In genomic region chr10:73934074-73934473, GRCh38 we compare ENCODE assay signal across 30 cellular contexts. TPM values are rescaled to one million over a fixed set of nuclear protein-coding genes. Genes with fewer than 3 reads are reported as not detected.
"Had no signal": no experiment of that assay in that cellular context is flagged by ENCODE, and none has a peak within 500 bp of the region (broad histone marks: within the 10 kb centered on the region; RNA-seq: fewer than 3 reads in every experiment).

No MANE protein-coding gene starts in this region.

- H3K27ac ChIP-seq: gastrocnemius medialis, hepatocyte, parathyroid adenoma, psoas muscle, sigmoid colon, thyroid gland, upper lobe of left lung, vagina had no signal

- H3K9me3 Mint-ChIP-seq: activated naive CD4-positive, alpha-beta T cell treated with anti-CD3 and anti-CD28 coated beads, Interleukin-2, amount 50 U/mL, for 24 hours; activated naive CD8-positive, alpha-beta T cell treated with anti-CD3 and anti-CD28 coated beads, Interleukin-2, amount 50 U/mL, for 24 hours; activated T-helper 2 cell treated with anti-CD3 and anti-CD28 coated beads, Interferon-gamma antibody, Interleukin-2, Interleukin-4, amounts not matched to agents 10 μg/mL and 5 μg/mL and 100 μg/mL, durations not matched to agents 14 hours and 24 hours and 36 hours; mesothelial cell of epicardium; naive thymus-derived CD4-positive, alpha-beta T cell; stimulated activated memory B cell treated with anti-CD40 and anti-IgM and Interleukin-4, amounts not matched to agents 10 μg/mL and 1 μg/mL and 100 μg/mL, for 72 hours; stimulated activated naive CD8-positive, alpha-beta T cell treated with anti-CD3 and anti-CD28 coated beads, Interleukin-15, amount 100 ng/mL, for 72 hours; T-helper 2 cell treated with Interferon-gamma antibody and Interleukin-4, amounts not matched to agents 5 μg/mL and 100 μg/mL, for 36 hours had no signal

- H3K4me3 Mint-ChIP-seq: activated CD4-positive, alpha-beta T cell treated with anti-CD3 and anti-CD28 coated beads for 36 hours; activated CD8-positive, alpha-beta memory T cell treated with anti-CD3 and anti-CD28 coated beads, Interleukin-2, amount 10 ng/mL, durations not matched to agents 7 days and 5 days; activated CD8-positive, alpha-beta T cell treated with anti-CD3 and anti-CD28 coated beads, Interleukin-2, amount 10 ng/mL, durations not matched to agents 7 days and 5 days; activated naive CD4-positive, alpha-beta T cell treated with anti-CD3 and anti-CD28 coated beads, Interleukin-2, amount 50 U/mL, for 24 hours; activated naive CD8-positive, alpha-beta T cell treated with anti-CD3 and anti-CD28 coated beads, Interleukin-2, amount 50 U/mL, for 24 hours; mesothelial cell of epicardium; naive thymus-derived CD4-positive, alpha-beta T cell; stimulated activated memory B cell treated with anti-CD40 and anti-IgM and Interleukin-4, amounts not matched to agents 10 μg/mL and 1 μg/mL and 100 μg/mL, for 72 hours; stimulated activated naive CD8-positive, alpha-beta T cell treated with anti-CD3 and anti-CD28 coated beads, Interleukin-15, amount 100 ng/mL, for 72 hours; T-helper 2 cell treated with Interferon-gamma antibody and Interleukin-4, amounts not matched to agents 5 μg/mL and 100 μg/mL, for 36 hours had no signal

- ATAC-seq: activated CD4-positive, alpha-beta T cell treated with anti-CD3 and anti-CD28 coated beads for 36 hours; activated CD8-positive, alpha-beta memory T cell treated with anti-CD3 and anti-CD28 coated beads, Interleukin-2, amount 10 ng/mL, durations not matched to agents 7 days and 5 days; activated CD8-positive, alpha-beta T cell treated with anti-CD3 and anti-CD28 coated beads, Interleukin-2, amount 10 ng/mL, durations not matched to agents 7 days and 5 days; activated naive CD8-positive, alpha-beta T cell treated with anti-CD3 and anti-CD28 coated beads, Interleukin-2, amount 50 U/mL, for 24 hours; gastrocnemius medialis; left colon; naive thymus-derived CD4-positive, alpha-beta T cell; psoas muscle; stimulated activated memory B cell treated with anti-CD40 and anti-IgM and Interleukin-4, amounts not matched to agents 10 μg/mL and 1 μg/mL and 100 μg/mL, for 72 hours; stimulated activated naive CD8-positive, alpha-beta T cell treated with anti-CD3 and anti-CD28 coated beads, Interleukin-15, amount 100 ng/mL, for 72 hours had no signal

- H3K27ac Mint-ChIP-seq: activated CD4-positive, alpha-beta T cell treated with anti-CD3 and anti-CD28 coated beads for 36 hours; activated CD8-positive, alpha-beta memory T cell treated with anti-CD3 and anti-CD28 coated beads, Interleukin-2, amount 10 ng/mL, durations not matched to agents 7 days and 5 days; activated CD8-positive, alpha-beta T cell treated with anti-CD3 and anti-CD28 coated beads, Interleukin-2, amount 10 ng/mL, durations not matched to agents 7 days and 5 days; activated naive CD4-positive, alpha-beta T cell treated with anti-CD3 and anti-CD28 coated beads, Interleukin-2, amount 50 U/mL, for 24 hours; activated naive CD8-positive, alpha-beta T cell treated with anti-CD3 and anti-CD28 coated beads, Interleukin-2, amount 50 U/mL, for 24 hours; activated T-helper 2 cell treated with anti-CD3 and anti-CD28 coated beads, Interferon-gamma antibody, Interleukin-2, Interleukin-4, amounts not matched to agents 10 μg/mL and 5 μg/mL and 100 μg/mL, durations not matched to agents 14 hours and 24 hours and 36 hours; mesothelial cell of epicardium; naive thymus-derived CD4-positive, alpha-beta T cell; stimulated activated memory B cell treated with anti-CD40 and anti-IgM and Interleukin-4, amounts not matched to agents 10 μg/mL and 1 μg/mL and 100 μg/mL, for 72 hours; T-helper 2 cell treated with Interferon-gamma antibody and Interleukin-4, amounts not matched to agents 5 μg/mL and 100 μg/mL, for 36 hours had no signal

- H3K4me1 ChIP-seq: parathyroid adenoma, sigmoid colon had no signal

- H3K27me3 Mint-ChIP-seq: activated naive CD4-positive, alpha-beta T cell treated with anti-CD3 and anti-CD28 coated beads, Interleukin-2, amount 50 U/mL, for 24 hours; stimulated activated memory B cell treated with anti-CD40 and anti-IgM and Interleukin-4, amounts not matched to agents 10 μg/mL and 1 μg/mL and 100 μg/mL, for 72 hours had no signal

- DNase-seq: activated CD4-positive, alpha-beta T cell treated with anti-CD3 and anti-CD28 coated beads for 36 hours; activated CD4-positive, CD25-positive, alpha-beta regulatory T cell; activated CD8-positive, alpha-beta memory T cell treated with anti-CD3 and anti-CD28 coated beads, Interleukin-2, amount 10 ng/mL, durations not matched to agents 7 days and 5 days; activated CD8-positive, alpha-beta T cell treated with anti-CD3 and anti-CD28 coated beads, Interleukin-2, amount 10 ng/mL, durations not matched to agents 7 days and 5 days; activated naive CD8-positive, alpha-beta T cell treated with anti-CD3 and anti-CD28 coated beads, Interleukin-2, amount 50 U/mL, for 24 hours; activated T-cell treated with anti-CD3 and anti-CD28 coated beads, Interleukin-2, amount 50 U/mL, for 48 hours; amygdala; dermis blood vessel endothelial cell; effector CD4-positive, alpha-beta T cell; gastrocnemius medialis; left colon; naive thymus-derived CD4-positive, alpha-beta T cell; occipital lobe; psoas muscle; sigmoid colon; small intestine; stimulated activated CD4-positive, alpha-beta T cell treated with anti-CD3 and anti-CD28 coated beads, Interleukin-1b, Interleukin-23, amount 100 ng/mL, for 48 hours; stimulated activated CD4-positive, alpha-beta T cell treated with anti-CD3 and anti-CD28 coated beads, Interleukin-4, amount 100 ng/mL, for 4 hours; stimulated activated CD8-positive, alpha-beta memory T cell treated with anti-CD3 and anti-CD28 coated beads, Interleukin-4, amount 100 ng/mL, for 48 hours; stimulated activated naive CD8-positive, alpha-beta T cell treated with anti-CD3 and anti-CD28 coated beads, Interleukin-15, amount 100 ng/mL, for 72 hours; thyroid gland; upper lobe of left lung had no signal

- H3K36me3 Mint-ChIP-seq: activated CD8-positive, alpha-beta memory T cell treated with anti-CD3 and anti-CD28 coated beads, Interleukin-2, amount 10 ng/mL, durations not matched to agents 7 days and 5 days; activated naive CD4-positive, alpha-beta T cell treated with anti-CD3 and anti-CD28 coated beads, Interleukin-2, amount 50 U/mL, for 24 hours; mesothelial cell of epicardium; stimulated activated memory B cell treated with anti-CD40 and anti-IgM and Interleukin-4, amounts not matched to agents 10 μg/mL and 1 μg/mL and 100 μg/mL, for 72 hours had no signal

- H3K36me3 ChIP-seq: gastrocnemius medialis, sigmoid colon, thyroid gland, upper lobe of left lung, vagina had no signal

- H3K9me3 ChIP-seq: gastrocnemius medialis, psoas muscle, sigmoid colon, thyroid gland, upper lobe of left lung, vagina had no signal

- H3K4me3 ChIP-seq: gastrocnemius medialis, hepatocyte, psoas muscle, sigmoid colon, thyroid gland, upper lobe of left lung, vagina had no signal

RNA-seq across cellular contexts. Expression of gene PLAU, which starts 23.1 kb away (rescaled TPM):
- polyA plus RNA-seq: naive thymus-derived CD4-positive, alpha-beta T cell had no signal
